ENCODE assay signal across 8 cellular contexts in the genomic region with DNA sequence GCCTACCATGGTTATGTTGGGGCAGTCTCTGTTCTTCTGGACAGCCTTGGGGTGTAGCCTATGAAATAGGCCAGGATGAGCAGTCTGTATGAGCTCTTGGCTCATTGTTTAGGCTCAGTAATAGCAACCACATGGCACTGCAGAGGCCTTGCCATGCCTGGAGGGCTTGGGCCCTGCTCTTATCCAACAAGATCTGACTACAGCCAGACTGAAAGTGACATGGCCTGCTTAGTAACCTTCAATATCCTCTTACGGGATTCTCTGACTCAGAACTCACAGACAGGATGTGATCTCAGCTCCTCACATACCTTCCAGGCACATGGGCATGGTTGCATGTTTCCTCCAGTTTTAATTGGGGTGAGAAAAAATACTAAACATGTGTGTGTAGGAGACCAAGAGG.
DNase-seq lines count a peak whose midpoint lies in the region; ATAC-seq and TF ChIP-seq lines count a peak whose summit lies in the region.

No MANE protein-coding gene starts in this region.

- DNase-seq in A172 (ENCODE audit: low spot score), result peak; percentile 93
- peak; percentile 69 for DNase-seq in activated CD4-positive, alpha-beta memory T cell treated with anti-CD3 and anti-CD28 coated beads, Interleukin-2, amount 10 ng/mL, durations not matched to agents 7 days and 5 days
- DNase-seq in fibroblast of villous mesenchyme (ENCODE audit: low read depth), result peak; percentile 89
- peak; percentile 4 to 8 for DNase-seq in stimulated activated CD8-positive, alpha-beta memory T cell treated with anti-CD3 and anti-CD28 coated beads, Interleukin-7, amount 100 ng/mL, for 4 hours (ENCODE audit: low read depth in 2 of 2)
- no peak for DNase-seq in DMS153 (lab: John Stamatoyannopoulos, UW)
- no peak for DNase-seq in G401 (ENCODE audit: low spot score)

- H3K4me3 Mint-ChIP-seq in activated CD4-positive, alpha-beta memory T cell treated with anti-CD3 and anti-CD28 coated beads, Interleukin-2, amount 10 ng/mL, durations not matched to agents 7 days and 5 days, result no peak overlapping the region

- peak overlapping the region; percentile 78 for H3K27ac Mint-ChIP-seq in activated CD4-positive, alpha-beta memory T cell treated with anti-CD3 and anti-CD28 coated beads, Interleukin-2, amount 10 ng/mL, durations not matched to agents 7 days and 5 days

- H3K9me3 Mint-ChIP-seq in activated CD4-positive, alpha-beta memory T cell treated with anti-CD3 and anti-CD28 coated beads, Interleukin-2, amount 10 ng/mL, durations not matched to agents 7 days and 5 days, result peaks cover 19% of the 10 kb centered on the region

- no peak overlapping the region for H3K4me3 ChIP-seq in fibroblast of villous mesenchyme (ENCODE audit: low read depth, low read length)

- peaks cover 23% of the 10 kb centered on the region for H3K4me1 Mint-ChIP-seq in activated CD4-positive, alpha-beta memory T cell treated with anti-CD3 and anti-CD28 coated beads, Interleukin-2, amount 10 ng/mL, durations not matched to agents 7 days and 5 days

- no peak for TF ChIP-seq CTCF in fibroblast of villous mesenchyme (IDR thresholded peaks at IDR 0.05; ENCODE audit: insufficient read depth, low read depth, low read length)

- peaks cover 26% of the 10 kb centered on the region for H3K36me3 Mint-ChIP-seq in activated CD4-positive, alpha-beta memory T cell treated with anti-CD3 and anti-CD28 coated beads, Interleukin-2, amount 10 ng/mL, durations not matched to agents 7 days and 5 days (ENCODE audit: low read depth)

- no peaks in the 10 kb centered on the region for H3K27me3 Mint-ChIP-seq in activated CD4-positive, alpha-beta memory T cell treated with anti-CD3 and anti-CD28 coated beads, Interleukin-2, amount 10 ng/mL, durations not matched to agents 7 days and 5 days

- CTCF ChIA-PET in activated CD4-positive, alpha-beta memory T cell treated with anti-CD3 and anti-CD28 coated beads, Interleukin-2, amount 10 ng/mL, durations not matched to agents 7 days and 5 days (lab: Charles Lee), result interaction anchor here (0.7 to 1.5 kb wide), 2 partner anchors 118 to 236 kb away, joined by 3 to 5 read pairs; no protein-coding TSS in a partner anchor

- in situ Hi-C loops in G401 (cut with HindIII; ENCODE audit: low sequenced_read_pairs), result no loop called here

- peak; percentile 81 for ATAC-seq in GM18909 (IDR thresholded peaks at IDR 0.05; ENCODE audit: poor library complexity, unreplicated experiment)
- ATAC-seq in HG03280 (IDR thresholded peaks at IDR 0.05; ENCODE audit: unreplicated experiment), result peak; percentile 60

- POLR2A ChIA-PET in activated CD4-positive, alpha-beta memory T cell treated with anti-CD3 and anti-CD28 coated beads, Interleukin-2, amount 10 ng/mL, durations not matched to agents 7 days and 5 days (lab: Charles Lee), result interaction anchor here (0.6 to 1.6 kb wide), 6 partner anchors 14 to 244 kb away, joined by 3 to 11 read pairs (median 4); no protein-coding TSS in a partner anchor

Comparison
In these comparisons a context has a peak if more than half of its experiments do, and no peak if none do; other contexts are left out.
1. DNase-seq: peak in A172 (single experiment), activated CD4-positive, alpha-beta memory T cell treated with anti-CD3 and anti-CD28 coated beads, Interleukin-2, amount 10 ng/mL, durations not matched to agents 7 days and 5 days (single experiment), fibroblast of villous mesenchyme (single experiment) and stimulated activated CD8-positive, alpha-beta memory T cell treated with anti-CD3 and anti-CD28 coated beads, Interleukin-7, amount 100 ng/mL, for 4 hours (2 of 2); none in DMS153 (single experiment) and G401 (single experiment).